Comparison of ENCODE assay signal across 8 cellular contexts in genomic region chr14:105248368-105249174, GRCh38. TPM values are rescaled to one million over a fixed set of nuclear protein-coding genes. Genes with fewer than 3 reads are reported as not detected.
DNase-seq lines count a peak whose midpoint lies in the region; ATAC-seq lines count a peak whose summit lies in the region.

TSS of gene BTBD6 (plus strand) at chr14:105248533. CDS start at chr14:105248712, 179 bp downstream.

- CTCF ChIA-PET in activated CD8-positive, alpha-beta T cell treated with anti-CD3 and anti-CD28 coated beads, Interleukin-2, amount 10 ng/mL, durations not matched to agents 7 days and 5 days (lab: Charles Lee), result interaction anchor here (0.7 to 2.5 kb wide), 10 partner anchors 21 to 280 kb away, joined by 3 to 10 read pairs (median 3); no protein-coding TSS in a partner anchor

- POLR2A ChIA-PET in activated CD8-positive, alpha-beta T cell treated with anti-CD3 and anti-CD28 coated beads, Interleukin-2, amount 10 ng/mL, durations not matched to agents 7 days and 5 days (lab: Charles Lee), result interaction anchor here (0.6 to 1.9 kb wide), 7 partner anchors 11 to 67 kb away, joined by 3 to 15 read pairs (median 4); partner anchors contain the start of gene BRF1

- H3K9me3 Mint-ChIP-seq in activated CD8-positive, alpha-beta T cell treated with anti-CD3 and anti-CD28 coated beads, Interleukin-2, amount 10 ng/mL, durations not matched to agents 7 days and 5 days (ENCODE audit: insufficient read depth), result no peaks in the 10 kb centered on the region

- peaks cover 37% of the 10 kb centered on the region for H3K36me3 Mint-ChIP-seq in activated CD8-positive, alpha-beta T cell treated with anti-CD3 and anti-CD28 coated beads, Interleukin-2, amount 10 ng/mL, durations not matched to agents 7 days and 5 days (ENCODE audit: low read depth)

- ATAC-seq in GM19025 (IDR thresholded peaks at IDR 0.05; ENCODE audit: low read depth, unreplicated experiment), result peak; percentile 92
- ATAC-seq in HG03196 (IDR thresholded peaks at IDR 0.05; ENCODE audit: unreplicated experiment), result peak; percentile 84
- peak; percentile 96 for ATAC-seq in activated CD8-positive, alpha-beta T cell treated with anti-CD3 and anti-CD28 coated beads, Interleukin-2, amount 10 ng/mL, durations not matched to agents 7 days and 5 days

- peak within 1 kb of the TSS; percentile 82 for H3K27ac Mint-ChIP-seq in activated CD8-positive, alpha-beta T cell treated with anti-CD3 and anti-CD28 coated beads, Interleukin-2, amount 10 ng/mL, durations not matched to agents 7 days and 5 days

- DNase-seq in Ammon's horn (ENCODE audit: low spot score), result peak; percentile 93
- peak; percentile 68 to 96 for DNase-seq in NCI-H526 (lab: John Stamatoyannopoulos, UW)
- DNase-seq in activated CD8-positive, alpha-beta T cell treated with anti-CD3 and anti-CD28 coated beads, Interleukin-2, amount 10 ng/mL, durations not matched to agents 7 days and 5 days, result peak; percentile 90
- peak; percentile 77 for DNase-seq in effector CD8-positive, alpha-beta T cell (lab: John Stamatoyannopoulos, UW)
- DNase-seq in medulla oblongata (ENCODE audit: extremely low spot score), result peak; percentile 81
- DNase-seq in stimulated activated CD8-positive, alpha-beta memory T cell treated with anti-CD3 and anti-CD28 coated beads, Interleukin-12 subunit alpha, Interleukin-12 subunit beta, amount 100 ng/mL, for 1 hour (ENCODE audit: low read depth), result peak; percentile 72

- H3K4me1 Mint-ChIP-seq in activated CD8-positive, alpha-beta T cell treated with anti-CD3 and anti-CD28 coated beads, Interleukin-2, amount 10 ng/mL, durations not matched to agents 7 days and 5 days (ENCODE audit: low read depth), result peaks cover 43% of the 10 kb centered on the region

- H3K27me3 Mint-ChIP-seq in activated CD8-positive, alpha-beta T cell treated with anti-CD3 and anti-CD28 coated beads, Interleukin-2, amount 10 ng/mL, durations not matched to agents 7 days and 5 days (ENCODE audit: low read depth), result no peaks in the 10 kb centered on the region

- H3K4me3 Mint-ChIP-seq in activated CD8-positive, alpha-beta T cell treated with anti-CD3 and anti-CD28 coated beads, Interleukin-2, amount 10 ng/mL, durations not matched to agents 7 days and 5 days, result peak within 1 kb of the TSS; percentile 80

RNA-seq across cellular contexts. Expression of gene BTBD6, which starts in this region (rescaled TPM):
- 10 to 100 TPM; 53.7 to 59.8 TPM for total RNA-seq in activated CD8-positive, alpha-beta T cell treated with anti-CD3 and anti-CD28 coated beads, Interleukin-2, amount 10 ng/mL, durations not matched to agents 7 days and 5 days

Comparison
In these comparisons a context has a peak if more than half of its experiments do, and no peak if none do; other contexts are left out.
1. Peak in every context shown above with its lines: DNase-seq and ATAC-seq.